13 cellular contexts compared by ENCODE assay signal in genomic region chr13:80083516-80084085, GRCh38.
DNase-seq lines count a peak whose midpoint lies in the region; ATAC-seq, FAIRE-seq and TF ChIP-seq lines count a peak whose summit lies in the region.
"Had no signal": no experiment of that assay in that cellular context is flagged by ENCODE, and none has a peak within 500 bp of the region (broad histone marks: within the 10 kb centered on the region; RNA-seq: fewer than 3 reads in every experiment).

No MANE protein-coding gene starts in this region.

- H3K9me3 ChIP-seq in AG04450 (ENCODE audit: control insufficient read depth, insufficient read depth, low read length) (no peaks in the 10 kb centered on the region), PC-9 (ENCODE audit: insufficient read depth, low read depth) (no peaks in the 10 kb centered on the region), endothelial cell of umbilical vein (replicated peaks; ENCODE audit: control insufficient read depth, insufficient read depth, low read length) (no peaks in the 10 kb centered on the region), osteoblast (ENCODE audit: low read depth, low read length) (no peaks in the 10 kb centered on the region)

- peak overlapping the region; percentile 26; the same call in 1 of the 2 replicates for H3K4me3 ChIP-seq in AG04450 (ENCODE audit: low read depth, low read length)
- no peak overlapping the region for H3K4me3 ChIP-seq in PC-9
- peak overlapping the region in 1 of 3 experiments; percentile 52 for H3K4me3 ChIP-seq in endothelial cell of umbilical vein (replicated peaks in 1 of 3; ENCODE audit: insufficient read depth in 1 of 3, low read depth in 1 of 3, low read length in 3 of 3)
- H3K4me3 ChIP-seq in osteoblast (ENCODE audit: insufficient read depth, low read length), result peak overlapping the region; percentile 54

- intact Hi-C loops in PC-9 (cut with micrococcal nuclease; ENCODE audit: unreplicated experiment), result loop anchor here (1.0 kb wide), 2 partner anchors 147 to 258 kb away; partner anchors contain the start of gene SPRY2
- intact Hi-C loops in endothelial cell of umbilical vein (cut with micrococcal nuclease), result loop anchor here (1.0 to 2.0 kb wide), 8 partner anchors 33 to 405 kb away; partner anchors contain the start of gene SPRY2

- CTCF ChIA-PET in AG04450 (lab: Charles Lee) (interaction anchor here (0.6 kb wide), 1 partner anchor 258 kb away, joined by 5 read pairs; no protein-coding TSS in a partner anchor), PC-9 (lab: Charles Lee) (no interaction called here), endothelial cell of umbilical vein (lab: Charles Lee) (interaction anchor here (0.6 to 1.2 kb wide), 3 partner anchors 34 to 308 kb away, joined by 3 to 4 read pairs (median 3); no protein-coding TSS in a partner anchor)

- no peaks in the 10 kb centered on the region for H3K9me1 ChIP-seq in endothelial cell of umbilical vein (replicated peaks; ENCODE audit: control insufficient read depth, extremely low read depth, insufficient read depth, low read length)

- H3K9me2 ChIP-seq in PC-9 (ENCODE audit: insufficient read depth), result no peaks in the 10 kb centered on the region

- dilution Hi-C loops in endothelial cell of umbilical vein (cut with MboI; ENCODE audit: extremely low pct_ligation_motif_present, low sequenced_read_pairs), result no loop called here

- no peaks in the 10 kb centered on the region for H3K36me3 ChIP-seq in PC-9 (ENCODE audit: low read depth)
- no peaks in the 10 kb centered on the region for H3K36me3 ChIP-seq in endothelial cell of umbilical vein (ENCODE audit: control insufficient read depth in 2 of 2, extremely low read depth in 1 of 2, insufficient read depth in 2 of 2, low read length in 2 of 2)
- no peaks in the 10 kb centered on the region for H3K36me3 ChIP-seq in osteoblast (ENCODE audit: insufficient read depth, low read length)

- H2AFZ ChIP-seq in PC-9 (no peak overlapping the region), endothelial cell of umbilical vein (ENCODE audit: low read depth, low read length) (peak overlapping the region; percentile 79), osteoblast (ENCODE audit: low read length) (peak overlapping the region; percentile 65)

- TF ChIP-seq CTCF in AG04450 (IDR thresholded peaks at IDR 0.05; ENCODE audit: low read depth, low read length), result no peak
- no peak for TF ChIP-seq CTCF in PC-9 (conservative IDR thresholded peaks at IDR 0.05)
- no peak for TF ChIP-seq CTCF in endothelial cell of umbilical vein (IDR thresholded peaks at IDR 0.05; ENCODE audit: extremely low read depth in 1 of 2, insufficient read depth in 1 of 2, low read depth in 1 of 2, low read length in 2 of 2)
- TF ChIP-seq CTCF in osteoblast (IDR thresholded peaks at IDR 0.05; ENCODE audit: extremely low read depth, low read depth, low read length), result no peak

- H3K27me3 ChIP-seq in AG04450 (ENCODE audit: control insufficient read depth, insufficient read depth, low read length), result no peaks in the 10 kb centered on the region
- no peaks in the 10 kb centered on the region for H3K27me3 ChIP-seq in PC-9 (ENCODE audit: insufficient read depth, low read depth)
- no peaks in the 10 kb centered on the region for H3K27me3 ChIP-seq in endothelial cell of umbilical vein (ENCODE audit: control insufficient read depth in 2 of 2, insufficient read depth in 2 of 2, low read length in 2 of 2)
- no peaks in the 10 kb centered on the region for H3K27me3 ChIP-seq in osteoblast (ENCODE audit: insufficient read depth, low read length)

- peak; percentile 63 for FAIRE-seq in endothelial cell of umbilical vein (lab: Jason Lieb, UNC)
- FAIRE-seq: H1, urothelium cell line had no signal

- H3K4me2 ChIP-seq in PC-9 (peak overlapping the region; percentile 67), endothelial cell of umbilical vein (ENCODE audit: insufficient read depth, low read length) (peak overlapping the region; percentile 96), osteoblast (ENCODE audit: insufficient read depth, low read length) (peak overlapping the region; percentile 74)

- H4K20me1 ChIP-seq in PC-9 (ENCODE audit: insufficient read depth) (no peaks in the 10 kb centered on the region), endothelial cell of umbilical vein (replicated peaks; ENCODE audit: control insufficient read depth, extremely low read depth, insufficient read depth, low read length) (no peaks in the 10 kb centered on the region), osteoblast (ENCODE audit: insufficient read depth, low read length) (no peaks in the 10 kb centered on the region)

- BruUV-seq in PC-9 (replicated peaks; lab: Mats Ljungman, UMichigan) (no TSS peak), endothelial cell of umbilical vein (replicated peaks; lab: Mats Ljungman, UMichigan) (TSS peak; percentile 24)

- ATAC-seq in GM21423 (IDR thresholded peaks at IDR 0.05; ENCODE audit: unreplicated experiment) (no peak), HG03108 (IDR thresholded peaks at IDR 0.05; ENCODE audit: unreplicated experiment) (no peak)

- peak overlapping the region; percentile 47 for H3K27ac ChIP-seq in AG04450 (ENCODE audit: low read depth, low read length)
- peak overlapping the region; percentile 43; the same call in 1 of the 2 replicates for H3K27ac ChIP-seq in PC-9
- peak overlapping the region; percentile 97 for H3K27ac ChIP-seq in endothelial cell of umbilical vein (ENCODE audit: insufficient read depth, low read depth, low read length)
- H3K27ac ChIP-seq in osteoblast (ENCODE audit: low read depth, low read length), result peak overlapping the region; percentile 91
- H3K27ac ChIP-seq: C4-2B had no signal

- peaks cover 53% of the 10 kb centered on the region for H3K4me1 ChIP-seq in PC-9 (replicated peaks; ENCODE audit: insufficient read depth)
- peaks cover 27% of the 10 kb centered on the region for H3K4me1 ChIP-seq in endothelial cell of umbilical vein (ENCODE audit: control insufficient read depth, extremely low read depth, insufficient read depth, low read length)
- peaks cover 33% of the 10 kb centered on the region for H3K4me1 ChIP-seq in osteoblast (ENCODE audit: insufficient read depth, low read length)

- H3F3A ChIP-seq in PC-9 (ENCODE audit: insufficient read depth, low read depth), result peaks cover 28% of the 10 kb centered on the region

- POLR2A ChIA-PET in AG04450 (lab: Yijun Ruan, JAX), result interaction anchor here (0.6 kb wide), 1 partner anchor 147 kb away, joined by 6 read pairs; no protein-coding TSS in a partner anchor
- POLR2A ChIA-PET in PC-9 (lab: Charles Lee; ENCODE audit: unreplicated experiment), result no interaction called here
- POLR2A ChIA-PET in endothelial cell of umbilical vein (lab: Charles Lee), result interaction anchor here (0.6 to 1.2 kb wide), 2 partner anchors 49 to 135 kb away, joined by 3 read pairs; no protein-coding TSS in a partner anchor

- no peak for TF ChIP-seq POLR2A in endothelial cell of umbilical vein (IDR thresholded peaks at IDR 0.05; ENCODE audit: low read depth, low read length)

- no peak for DNase-seq in AG04450 (ENCODE audit: low read depth, low spot score)
- DNase-seq in PC-9, result no peak
- peak; percentile 62 for DNase-seq in endothelial cell of umbilical vein (ENCODE audit: low read depth, low spot score)
- DNase-seq in osteoblast (ENCODE audit: insufficient read length, low spot score, missing footprints), result peak; percentile 66
- no peak for DNase-seq in activated naive CD4-positive, alpha-beta T cell treated with anti-CD3 and anti-CD28 coated beads, Interleukin-2, amount 50 U/mL, for 16 hours
- no peak for DNase-seq in DMS114 treated with DMSO at 0.1 percent for 48 hours (lab: John Stamatoyannopoulos, UW; ENCODE audit: unreplicated experiment)
- DNase-seq: activated CD4-positive, alpha-beta T cell treated with anti-CD3 and anti-CD28 coated beads, Interleukin-2, amount 10 ng/mL, durations not matched to agents 24 days and 14 days; stimulated activated CD4-positive, alpha-beta T cell treated with anti-CD3 and anti-CD28 coated beads, Interleukin-15, amount 100 ng/mL, for 24 hours had no signal

- H3K79me2 ChIP-seq in PC-9 (ENCODE audit: low read depth) (no peaks in the 10 kb centered on the region), endothelial cell of umbilical vein (ENCODE audit: control insufficient read depth, insufficient read depth, low read length) (no peaks in the 10 kb centered on the region), osteoblast (ENCODE audit: insufficient read depth, low read length) (no peaks in the 10 kb centered on the region)

- peak overlapping the region; percentile 78 for H3K9ac ChIP-seq in endothelial cell of umbilical vein (replicated peaks; ENCODE audit: extremely low read depth, insufficient read depth, low read length)

TF ChIP-seq in endothelial cell of umbilical vein, 7 proteins besides CTCF, POLR2A, EP300 and RAD21:
- no peak for TF ChIP-seq MYC (IDR thresholded peaks at IDR 0.05; ENCODE audit: low read depth, low read length)
- TF ChIP-seq POLR2AphosphoS5 (IDR thresholded peaks at IDR 0.05; ENCODE audit: insufficient read depth, low read depth, low read length), result no peak
- no peak for TF ChIP-seq FOS (IDR thresholded peaks at IDR 0.05; ENCODE audit: borderline replicate concordance, insufficient read depth, low read length)
- no peak for TF ChIP-seq JUN (IDR thresholded peaks at IDR 0.05; ENCODE audit: borderline replicate concordance, insufficient read depth, insufficient read length, low read depth)
- no peak for TF ChIP-seq GATA2 (IDR thresholded peaks at IDR 0.05; ENCODE audit: insufficient read depth, insufficient read length, low read depth, low read length)
- no peak for TF ChIP-seq MAX (IDR thresholded peaks at IDR 0.05; ENCODE audit: insufficient read depth, insufficient read length)
- no peak for TF ChIP-seq EZH2 (IDR thresholded peaks at IDR 0.05; ENCODE audit: borderline replicate concordance, low read depth, low read length, severe bottlenecking)

Comparison
In these comparisons a context has a peak if more than half of its experiments do, and no peak if none do; other contexts are left out.
1. DNase-seq: peak in endothelial cell of umbilical vein (single experiment) and osteoblast (single experiment); none in AG04450 (single experiment), PC-9 (0 of 2), activated naive CD4-positive, alpha-beta T cell treated with anti-CD3 and anti-CD28 coated beads, Interleukin-2, amount 50 U/mL, for 16 hours (single experiment) and DMS114 treated with DMSO at 0.1 percent for 48 hours (single experiment).
2. H3K27ac ChIP-seq: peak in every context shown above with its lines; median percentile 97 in endothelial cell of umbilical vein; 91 in osteoblast; 47 in AG04450; 43 in PC-9.
3. Peak in every context shown above with its lines, with median percentiles within 50 percentile points of each other: H3K4me2 ChIP-seq.